Comparison of ENCODE assay signal across 1 cellular context in the genomic region with DNA sequence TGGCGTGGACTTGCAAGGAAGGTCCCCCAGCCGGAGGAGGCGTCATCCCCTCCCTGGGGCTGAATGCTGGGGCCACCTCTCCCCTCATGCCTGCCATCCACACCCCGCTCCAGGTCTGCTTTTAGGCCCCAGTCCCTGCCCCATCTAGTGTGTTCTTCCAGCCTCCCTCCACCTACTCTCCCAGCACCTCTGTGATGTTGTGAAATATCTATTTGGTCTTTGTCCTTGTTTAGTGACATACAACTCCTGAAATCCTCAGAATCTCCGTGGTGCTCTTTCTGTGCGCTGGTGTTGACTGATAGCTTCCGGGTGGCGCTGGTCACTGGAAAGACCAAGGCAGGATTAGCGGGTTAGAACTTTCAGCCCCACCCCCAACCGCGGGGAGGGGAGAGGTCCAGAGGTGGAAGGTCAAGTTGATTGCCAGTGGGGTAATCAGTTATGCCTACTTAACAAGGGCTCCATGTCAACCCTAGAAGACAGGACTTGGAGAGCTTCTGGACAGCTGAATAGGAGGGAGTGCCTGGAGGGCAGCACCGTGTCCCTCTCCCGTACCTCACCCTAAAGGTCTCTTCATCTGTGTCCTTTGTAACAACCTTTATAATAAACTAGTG.
A peak's percentile ranks its signal among the peaks of the same experiment; 100 is the strongest.
TF ChIP-seq lines count a peak whose summit lies in the region.

No MANE protein-coding gene starts in this region.

TF ChIP-seq in HepG2, 621 proteins besides CTCF, POLR2A, EP300 and RAD21 (continued from another document):
- TF ChIP-seq, protein P1, sequence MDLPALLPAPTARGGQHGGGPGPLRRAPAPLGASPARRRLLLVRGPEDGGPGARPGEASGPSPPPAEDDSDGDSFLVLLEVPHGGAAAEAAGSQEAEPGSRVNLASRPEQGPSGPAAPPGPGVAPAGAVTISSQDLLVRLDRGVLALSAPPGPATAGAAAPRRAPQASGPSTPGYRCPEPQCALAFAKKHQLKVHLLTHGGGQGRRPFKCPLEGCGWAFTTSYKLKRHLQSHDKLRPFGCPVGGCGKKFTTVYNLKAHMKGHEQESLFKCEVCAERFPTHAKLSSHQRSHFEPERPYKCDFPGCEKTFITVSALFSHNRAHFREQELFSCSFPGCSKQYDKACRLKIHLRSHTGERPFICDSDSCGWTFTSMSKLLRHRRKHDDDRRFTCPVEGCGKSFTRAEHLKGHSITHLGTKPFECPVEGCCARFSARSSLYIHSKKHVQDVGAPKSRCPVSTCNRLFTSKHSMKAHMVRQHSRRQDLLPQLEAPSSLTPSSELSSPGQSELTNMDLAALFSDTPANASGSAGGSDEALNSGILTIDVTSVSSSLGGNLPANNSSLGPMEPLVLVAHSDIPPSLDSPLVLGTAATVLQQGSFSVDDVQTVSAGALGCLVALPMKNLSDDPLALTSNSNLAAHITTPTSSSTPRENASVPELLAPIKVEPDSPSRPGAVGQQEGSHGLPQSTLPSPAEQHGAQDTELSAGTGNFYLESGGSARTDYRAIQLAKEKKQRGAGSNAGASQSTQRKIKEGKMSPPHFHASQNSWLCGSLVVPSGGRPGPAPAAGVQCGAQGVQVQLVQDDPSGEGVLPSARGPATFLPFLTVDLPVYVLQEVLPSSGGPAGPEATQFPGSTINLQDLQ (CRISPR knock-in tag; IDR thresholded peaks at IDR 0.05), result no peak
- TF ChIP-seq, protein P2, sequence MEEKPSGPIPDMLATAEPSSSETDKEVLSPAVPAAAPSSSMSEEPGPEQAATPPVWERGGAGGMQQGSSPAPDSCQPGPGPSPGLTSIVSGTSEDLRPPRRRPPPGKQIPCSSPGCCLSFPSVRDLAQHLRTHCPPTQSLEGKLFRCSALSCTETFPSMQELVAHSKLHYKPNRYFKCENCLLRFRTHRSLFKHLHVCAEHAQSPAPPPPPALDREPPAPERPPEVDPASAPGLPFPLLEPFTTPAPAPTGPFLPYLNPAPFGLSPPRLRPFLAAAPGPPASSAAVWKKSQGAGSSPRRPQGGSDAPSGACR (CRISPR knock-in tag; IDR thresholded peaks at IDR 0.05), result peak; percentile 15; the same call in 1 of the 2 replicates
- TF ChIP-seq SALL2 (CRISPR knock-in tag; IDR thresholded peaks at IDR 0.05), result no peak
- TF ChIP-seq, protein P3, sequence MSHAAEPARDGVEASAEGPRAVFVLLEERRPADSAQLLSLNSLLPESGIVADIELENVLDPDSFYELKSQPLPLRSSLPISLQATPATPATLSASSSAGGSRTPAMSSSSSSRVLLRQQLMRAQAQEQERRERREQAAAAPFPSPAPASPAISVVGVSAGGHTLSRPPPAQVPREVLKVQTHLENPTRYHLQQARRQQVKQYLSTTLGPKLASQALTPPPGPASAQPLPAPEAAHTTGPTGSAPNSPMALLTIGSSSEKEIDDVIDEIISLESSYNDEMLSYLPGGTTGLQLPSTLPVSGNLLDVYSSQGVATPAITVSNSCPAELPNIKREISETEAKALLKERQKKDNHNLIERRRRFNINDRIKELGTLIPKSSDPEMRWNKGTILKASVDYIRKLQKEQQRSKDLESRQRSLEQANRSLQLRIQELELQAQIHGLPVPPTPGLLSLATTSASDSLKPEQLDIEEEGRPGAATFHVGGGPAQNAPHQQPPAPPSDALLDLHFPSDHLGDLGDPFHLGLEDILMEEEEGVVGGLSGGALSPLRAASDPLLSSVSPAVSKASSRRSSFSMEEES (CRISPR knock-in tag; IDR thresholded peaks at IDR 0.05), result peak; percentile 37
- TF ChIP-seq, protein P4, sequence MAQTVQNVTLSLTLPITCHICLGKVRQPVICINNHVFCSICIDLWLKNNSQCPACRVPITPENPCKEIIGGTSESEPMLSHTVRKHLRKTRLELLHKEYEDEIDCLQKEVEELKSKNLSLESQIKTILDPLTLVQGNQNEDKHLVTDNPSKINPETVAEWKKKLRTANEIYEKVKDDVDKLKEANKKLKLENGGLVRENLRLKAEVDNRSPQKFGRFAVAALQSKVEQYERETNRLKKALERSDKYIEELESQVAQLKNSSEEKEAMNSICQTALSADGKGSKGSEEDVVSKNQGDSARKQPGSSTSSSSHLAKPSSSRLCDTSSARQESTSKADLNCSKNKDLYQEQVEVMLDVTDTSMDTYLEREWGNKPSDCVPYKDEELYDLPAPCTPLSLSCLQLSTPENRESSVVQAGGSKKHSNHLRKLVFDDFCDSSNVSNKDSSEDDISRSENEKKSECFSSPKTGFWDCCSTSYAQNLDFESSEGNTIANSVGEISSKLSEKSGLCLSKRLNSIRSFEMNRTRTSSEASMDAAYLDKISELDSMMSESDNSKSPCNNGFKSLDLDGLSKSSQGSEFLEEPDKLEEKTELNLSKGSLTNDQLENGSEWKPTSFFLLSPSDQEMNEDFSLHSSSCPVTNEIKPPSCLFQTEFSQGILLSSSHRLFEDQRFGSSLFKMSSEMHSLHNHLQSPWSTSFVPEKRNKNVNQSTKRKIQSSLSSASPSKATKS (CRISPR knock-in tag; IDR thresholded peaks at IDR 0.05), result no peak
- TF ChIP-seq, protein P5, sequence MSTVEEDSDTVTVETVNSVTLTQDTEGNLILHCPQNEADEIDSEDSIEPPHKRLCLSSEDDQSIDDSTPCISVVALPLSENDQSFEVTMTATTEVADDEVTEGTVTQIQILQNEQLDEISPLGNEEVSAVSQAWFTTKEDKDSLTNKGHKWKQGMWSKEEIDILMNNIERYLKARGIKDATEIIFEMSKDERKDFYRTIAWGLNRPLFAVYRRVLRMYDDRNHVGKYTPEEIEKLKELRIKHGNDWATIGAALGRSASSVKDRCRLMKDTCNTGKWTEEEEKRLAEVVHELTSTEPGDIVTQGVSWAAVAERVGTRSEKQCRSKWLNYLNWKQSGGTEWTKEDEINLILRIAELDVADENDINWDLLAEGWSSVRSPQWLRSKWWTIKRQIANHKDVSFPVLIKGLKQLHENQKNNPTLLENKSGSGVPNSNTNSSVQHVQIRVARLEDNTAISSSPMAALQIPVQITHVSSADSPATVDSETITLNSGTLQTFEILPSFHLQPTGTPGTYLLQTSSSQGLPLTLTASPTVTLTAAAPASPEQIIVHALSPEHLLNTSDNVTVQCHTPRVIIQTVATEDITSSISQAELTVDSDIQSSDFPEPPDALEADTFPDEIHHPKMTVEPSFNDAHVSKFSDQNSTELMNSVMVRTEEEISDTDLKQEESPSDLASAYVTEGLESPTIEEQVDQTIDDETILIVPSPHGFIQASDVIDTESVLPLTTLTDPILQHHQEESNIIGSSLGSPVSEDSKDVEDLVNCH (CRISPR knock-in tag; IDR thresholded peaks at IDR 0.05), result no peak
- TF ChIP-seq ZZZ3 (CRISPR knock-in tag; IDR thresholded peaks at IDR 0.05; ENCODE audit: borderline replicate concordance), result no peak
- TF ChIP-seq FOSL2 (CRISPR knock-in tag; IDR thresholded peaks at IDR 0.05), result peak; percentile 44; the same call in 1 of the 2 replicates
- no peak for TF ChIP-seq ZNF724P (CRISPR knock-in tag; IDR thresholded peaks at IDR 0.05; ENCODE audit: borderline replicate concordance)
- peak; percentile 36; the same call in 1 of the 2 replicates for TF ChIP-seq ZBTB38 (CRISPR knock-in tag; IDR thresholded peaks at IDR 0.05)
- TF ChIP-seq MIER3 (CRISPR knock-in tag; IDR thresholded peaks at IDR 0.05; ENCODE audit: borderline replicate concordance), result peak; percentile 78
- TF ChIP-seq SMAD1 (CRISPR knock-in tag; IDR thresholded peaks at IDR 0.05; ENCODE audit: borderline replicate concordance, low read depth), result 0 out of 2 replicates have a peak, but pooled peaks have one; percentile 38
- TF ChIP-seq, protein P6, sequence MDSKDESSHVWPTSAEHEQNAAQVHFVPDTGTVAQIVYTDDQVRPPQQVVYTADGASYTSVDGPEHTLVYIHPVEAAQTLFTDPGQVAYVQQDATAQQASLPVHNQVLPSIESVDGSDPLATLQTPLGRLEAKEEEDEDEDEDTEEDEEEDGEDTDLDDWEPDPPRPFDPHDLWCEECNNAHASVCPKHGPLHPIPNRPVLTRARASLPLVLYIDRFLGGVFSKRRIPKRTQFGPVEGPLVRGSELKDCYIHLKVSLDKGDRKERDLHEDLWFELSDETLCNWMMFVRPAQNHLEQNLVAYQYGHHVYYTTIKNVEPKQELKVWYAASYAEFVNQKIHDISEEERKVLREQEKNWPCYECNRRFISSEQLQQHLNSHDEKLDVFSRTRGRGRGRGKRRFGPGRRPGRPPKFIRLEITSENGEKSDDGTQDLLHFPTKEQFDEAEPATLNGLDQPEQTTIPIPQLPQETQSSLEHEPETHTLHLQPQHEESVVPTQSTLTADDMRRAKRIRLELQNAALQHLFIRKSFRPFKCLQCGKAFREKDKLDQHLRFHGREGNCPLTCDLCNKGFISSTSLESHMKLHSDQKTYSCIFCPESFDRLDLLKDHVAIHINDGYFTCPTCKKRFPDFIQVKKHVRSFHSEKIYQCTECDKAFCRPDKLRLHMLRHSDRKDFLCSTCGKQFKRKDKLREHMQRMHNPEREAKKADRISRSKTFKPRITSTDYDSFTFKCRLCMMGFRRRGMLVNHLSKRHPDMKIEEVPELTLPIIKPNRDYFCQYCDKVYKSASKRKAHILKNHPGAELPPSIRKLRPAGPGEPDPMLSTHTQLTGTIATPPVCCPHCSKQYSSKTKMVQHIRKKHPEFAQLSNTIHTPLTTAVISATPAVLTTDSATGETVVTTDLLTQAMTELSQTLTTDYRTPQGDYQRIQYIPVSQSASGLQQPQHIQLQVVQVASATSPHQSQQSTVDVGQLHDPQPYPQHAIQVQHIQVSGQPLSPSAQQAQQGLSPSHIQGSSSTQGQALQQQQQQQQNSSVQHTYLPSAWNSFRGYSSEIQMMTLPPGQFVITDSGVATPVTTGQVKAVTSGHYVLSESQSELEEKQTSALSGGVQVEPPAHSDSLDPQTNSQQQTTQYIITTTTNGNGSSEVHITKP (CRISPR knock-in tag; IDR thresholded peaks at IDR 0.05; ENCODE audit: low read depth), result no peak; the same call in 1 of the 2 replicates
- TF ChIP-seq, protein P7, sequence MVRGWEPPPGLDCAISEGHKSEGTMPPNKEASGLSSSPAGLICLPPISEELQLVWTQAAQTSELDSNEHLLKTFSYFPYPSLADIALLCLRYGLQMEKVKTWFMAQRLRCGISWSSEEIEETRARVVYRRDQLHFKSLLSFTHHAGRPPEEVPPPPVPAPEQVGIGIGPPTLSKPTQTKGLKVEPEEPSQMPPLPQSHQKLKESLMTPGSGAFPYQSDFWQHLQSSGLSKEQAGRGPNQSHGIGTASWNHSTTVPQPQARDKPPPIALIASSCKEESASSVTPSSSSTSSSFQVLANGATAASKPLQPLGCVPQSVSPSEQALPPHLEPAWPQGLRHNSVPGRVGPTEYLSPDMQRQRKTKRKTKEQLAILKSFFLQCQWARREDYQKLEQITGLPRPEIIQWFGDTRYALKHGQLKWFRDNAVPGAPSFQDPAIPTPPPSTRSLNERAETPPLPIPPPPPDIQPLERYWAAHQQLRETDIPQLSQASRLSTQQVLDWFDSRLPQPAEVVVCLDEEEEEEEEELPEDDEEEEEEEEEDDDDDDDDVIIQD (CRISPR knock-in tag; IDR thresholded peaks at IDR 0.05; ENCODE audit: low read depth), result peak; percentile 53; the same call in 1 of the 2 replicates
- TF ChIP-seq KLF12 (CRISPR knock-in tag; IDR thresholded peaks at IDR 0.05; ENCODE audit: borderline replicate concordance), result peak; percentile 61; the same call in 1 of the 2 replicates
